1 cellular context compared by ENCODE assay signal in the genomic region with DNA sequence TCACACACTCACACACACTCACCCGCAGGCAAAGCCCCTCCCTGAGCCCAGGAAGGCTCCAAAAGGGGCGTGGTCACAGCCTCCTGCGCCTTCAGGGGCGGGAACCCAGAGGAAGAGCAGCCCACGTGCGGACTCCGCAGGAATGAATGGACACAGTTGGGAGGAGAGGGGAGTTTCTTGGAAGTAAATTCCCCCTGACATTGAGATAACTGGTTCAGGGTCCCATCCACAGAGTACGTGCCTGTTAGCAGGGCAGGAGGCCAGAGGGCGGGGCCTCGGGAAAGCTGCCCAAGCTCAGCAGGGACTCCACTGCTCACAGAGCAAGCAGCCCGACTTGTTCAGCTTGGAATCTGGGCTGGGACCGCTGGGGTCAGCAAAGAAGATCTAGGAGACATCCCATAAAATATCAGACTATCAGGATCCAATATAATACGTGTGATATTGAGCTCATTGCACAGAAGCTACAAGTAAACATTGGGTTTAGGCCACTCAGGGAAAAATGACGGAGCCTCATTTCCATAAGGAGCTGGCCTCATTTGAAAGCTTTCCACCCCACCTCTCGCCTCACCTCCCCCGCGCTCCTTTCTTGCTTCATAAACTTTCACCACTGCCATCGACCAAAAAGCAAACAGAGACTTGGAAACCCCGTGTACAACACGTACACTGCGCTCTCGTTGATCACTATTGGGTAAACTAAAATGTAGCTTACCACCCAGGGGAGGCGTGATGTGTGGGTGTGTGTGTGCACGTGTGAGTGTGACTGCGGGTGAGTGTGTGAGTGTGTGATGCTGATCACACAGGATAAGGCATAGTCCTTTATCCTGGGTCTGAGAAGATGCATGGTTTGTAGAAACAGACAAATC.
TF ChIP-seq lines count a peak whose summit lies in the region.

No MANE protein-coding gene starts in this region.

TF ChIP-seq in HepG2, 621 proteins besides CTCF, POLR2A, EP300 and RAD21 (continued from another document and continues in another):
- TF ChIP-seq SOX6 (IDR thresholded peaks at IDR 0.05) (no peak), SOX6 (CRISPR knock-in tag; IDR thresholded peaks at IDR 0.05) (peak; percentile 63), ZNF841 (CRISPR knock-in tag; IDR thresholded peaks at IDR 0.05; ENCODE audit: borderline replicate concordance) (no peak), ZKSCAN5 (CRISPR knock-in tag; IDR thresholded peaks at IDR 0.05) (peak; percentile 79; the same call in 1 of the 2 replicates), MEIS2 (CRISPR knock-in tag; IDR thresholded peaks at IDR 0.05) (no peak; the same call in 1 of the 2 replicates), RARG (CRISPR knock-in tag; IDR thresholded peaks at IDR 0.05; ENCODE audit: low read depth) (no peak), CC2D1A (CRISPR knock-in tag; IDR thresholded peaks at IDR 0.05) (no peak), ZNF598 (CRISPR knock-in tag; IDR thresholded peaks at IDR 0.05; ENCODE audit: borderline replicate concordance) (no peak), KDM5B (CRISPR knock-in tag; IDR thresholded peaks at IDR 0.05; ENCODE audit: borderline replicate concordance) (peak; percentile 63), ELK4 (CRISPR knock-in tag; IDR thresholded peaks at IDR 0.05; ENCODE audit: borderline replicate concordance) (no peak), ZFP36 (IDR thresholded peaks at IDR 0.05; ENCODE audit: borderline replicate concordance, low read depth, low read length, partially characterized antibody) (no peak), ZNF781 (CRISPR knock-in tag; IDR thresholded peaks at IDR 0.05; ENCODE audit: borderline replicate concordance, not compliant biosample characterization) (no peak), ZBTB33 (CRISPR knock-in tag; IDR thresholded peaks at IDR 0.05) (no peak), ZNF83 (CRISPR knock-in tag; IDR thresholded peaks at IDR 0.05; ENCODE audit: borderline replicate concordance) (no peak), SP140L (CRISPR knock-in tag; IDR thresholded peaks at IDR 0.05; ENCODE audit: borderline replicate concordance) (no peak), JDP2 (CRISPR knock-in tag; IDR thresholded peaks at IDR 0.05; ENCODE audit: borderline replicate concordance) (no peak), LCORL (IDR thresholded peaks at IDR 0.05) (no peak), LCORL (CRISPR knock-in tag; IDR thresholded peaks at IDR 0.05) (peak; percentile 81), TRIM24 (CRISPR knock-in tag; IDR thresholded peaks at IDR 0.05) (peak; percentile 73; the same call in 1 of the 2 replicates), ZNF839 (CRISPR knock-in tag; IDR thresholded peaks at IDR 0.05; ENCODE audit: borderline replicate concordance) (no peak), DMTF1 (CRISPR knock-in tag; IDR thresholded peaks at IDR 0.05) (no peak), IRX3 (CRISPR knock-in tag; IDR thresholded peaks at IDR 0.05; ENCODE audit: borderline replicate concordance, low read depth) (no peak), TBX2 (CRISPR knock-in tag; IDR thresholded peaks at IDR 0.05; ENCODE audit: borderline replicate concordance) (peak; percentile 86), ZNF143 (CRISPR knock-in tag; IDR thresholded peaks at IDR 0.05) (no peak), MZF1 (CRISPR knock-in tag; IDR thresholded peaks at IDR 0.05; ENCODE audit: borderline replicate concordance) (no peak), ZNF350 (CRISPR knock-in tag; IDR thresholded peaks at IDR 0.05; ENCODE audit: borderline replicate concordance, low read depth) (peak; percentile 20; the same call in 1 of the 2 replicates), ZNF292 (CRISPR knock-in tag; IDR thresholded peaks at IDR 0.05; ENCODE audit: borderline replicate concordance, low read depth) (peak; percentile 66; the same call in 1 of the 2 replicates), ZNF17 (CRISPR knock-in tag; IDR thresholded peaks at IDR 0.05) (no peak), ZNF749 (CRISPR knock-in tag; IDR thresholded peaks at IDR 0.05; ENCODE audit: borderline replicate concordance) (no peak), DMAP1 (CRISPR knock-in tag; IDR thresholded peaks at IDR 0.05) (0 out of 2 replicates have a peak, but pooled peaks have one; percentile 17), FLYWCH1 (CRISPR knock-in tag; IDR thresholded peaks at IDR 0.05) (no peak), ZNF431 (CRISPR knock-in tag; IDR thresholded peaks at IDR 0.05; ENCODE audit: borderline replicate concordance, low read depth) (peak; percentile 76), GMEB2 (CRISPR knock-in tag; IDR thresholded peaks at IDR 0.05; ENCODE audit: low read depth) (no peak), MTERF4 (CRISPR knock-in tag; IDR thresholded peaks at IDR 0.05) (no peak), IKZF4 (CRISPR knock-in tag; IDR thresholded peaks at IDR 0.05; ENCODE audit: borderline replicate concordance, low read depth, not compliant biosample characterization) (no peak), ZNF275 (CRISPR knock-in tag; IDR thresholded peaks at IDR 0.05; ENCODE audit: borderline replicate concordance) (0 out of 2 replicates have a peak, but pooled peaks have one; percentile 71), FOSL2 (CRISPR knock-in tag; IDR thresholded peaks at IDR 0.05) (peak; percentile 43), ETV6 (CRISPR knock-in tag; conservative IDR thresholded peaks at IDR 0.05) (no peak), KDM3A (CRISPR knock-in tag; IDR thresholded peaks at IDR 0.05; ENCODE audit: low read depth) (no peak)
- TF ChIP-seq, protein P1, sequence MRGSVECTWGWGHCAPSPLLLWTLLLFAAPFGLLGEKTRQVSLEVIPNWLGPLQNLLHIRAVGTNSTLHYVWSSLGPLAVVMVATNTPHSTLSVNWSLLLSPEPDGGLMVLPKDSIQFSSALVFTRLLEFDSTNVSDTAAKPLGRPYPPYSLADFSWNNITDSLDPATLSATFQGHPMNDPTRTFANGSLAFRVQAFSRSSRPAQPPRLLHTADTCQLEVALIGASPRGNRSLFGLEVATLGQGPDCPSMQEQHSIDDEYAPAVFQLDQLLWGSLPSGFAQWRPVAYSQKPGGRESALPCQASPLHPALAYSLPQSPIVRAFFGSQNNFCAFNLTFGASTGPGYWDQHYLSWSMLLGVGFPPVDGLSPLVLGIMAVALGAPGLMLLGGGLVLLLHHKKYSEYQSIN (CRISPR knock-in tag; IDR thresholded peaks at IDR 0.05; ENCODE audit: borderline replicate concordance) = no peak
- TF ChIP-seq, protein P2, sequence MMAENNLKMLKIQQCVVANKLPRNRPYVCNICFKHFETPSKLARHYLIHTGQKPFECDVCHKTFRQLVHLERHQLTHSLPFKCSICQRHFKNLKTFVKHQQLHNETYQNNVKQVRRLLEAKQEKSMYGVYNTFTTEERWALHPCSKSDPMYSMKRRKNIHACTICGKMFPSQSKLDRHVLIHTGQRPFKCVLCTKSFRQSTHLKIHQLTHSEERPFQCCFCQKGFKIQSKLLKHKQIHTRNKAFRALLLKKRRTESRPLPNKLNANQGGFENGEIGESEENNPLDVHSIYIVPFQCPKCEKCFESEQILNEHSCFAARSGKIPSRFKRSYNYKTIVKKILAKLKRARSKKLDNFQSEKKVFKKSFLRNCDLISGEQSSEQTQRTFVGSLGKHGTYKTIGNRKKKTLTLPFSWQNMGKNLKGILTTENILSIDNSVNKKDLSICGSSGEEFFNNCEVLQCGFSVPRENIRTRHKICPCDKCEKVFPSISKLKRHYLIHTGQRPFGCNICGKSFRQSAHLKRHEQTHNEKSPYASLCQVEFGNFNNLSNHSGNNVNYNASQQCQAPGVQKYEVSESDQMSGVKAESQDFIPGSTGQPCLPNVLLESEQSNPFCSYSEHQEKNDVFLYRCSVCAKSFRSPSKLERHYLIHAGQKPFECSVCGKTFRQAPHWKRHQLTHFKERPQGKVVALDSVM (CRISPR knock-in tag; IDR thresholded peaks at IDR 0.05) = no peak
- TF ChIP-seq, protein P3, sequence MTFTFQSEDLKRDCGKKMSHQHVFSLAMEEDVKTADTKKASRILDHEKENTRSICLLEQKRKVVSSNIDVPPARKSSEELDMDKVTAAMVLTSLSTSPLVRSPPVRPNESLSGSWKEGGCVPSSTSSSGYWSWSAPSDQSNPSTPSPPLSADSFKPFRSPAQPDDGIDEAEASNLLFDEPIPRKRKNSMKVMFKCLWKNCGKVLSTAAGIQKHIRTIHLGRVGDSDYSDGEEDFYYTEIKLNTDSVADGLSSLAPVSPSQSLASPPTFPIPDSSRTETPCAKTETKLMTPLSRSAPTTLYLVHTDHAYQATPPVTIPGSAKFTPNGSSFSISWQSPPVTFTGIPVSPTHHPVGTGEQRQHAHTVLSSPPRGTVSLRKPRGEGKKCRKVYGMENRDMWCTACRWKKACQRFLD (CRISPR knock-in tag; IDR thresholded peaks at IDR 0.05; ENCODE audit: borderline replicate concordance) = no peak
- TF ChIP-seq, protein P4, sequence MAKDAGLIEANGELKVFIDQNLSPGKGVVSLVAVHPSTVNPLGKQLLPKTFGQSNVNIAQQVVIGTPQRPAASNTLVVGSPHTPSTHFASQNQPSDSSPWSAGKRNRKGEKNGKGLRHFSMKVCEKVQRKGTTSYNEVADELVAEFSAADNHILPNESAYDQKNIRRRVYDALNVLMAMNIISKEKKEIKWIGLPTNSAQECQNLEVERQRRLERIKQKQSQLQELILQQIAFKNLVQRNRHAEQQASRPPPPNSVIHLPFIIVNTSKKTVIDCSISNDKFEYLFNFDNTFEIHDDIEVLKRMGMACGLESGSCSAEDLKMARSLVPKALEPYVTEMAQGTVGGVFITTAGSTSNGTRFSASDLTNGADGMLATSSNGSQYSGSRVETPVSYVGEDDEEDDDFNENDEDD (CRISPR knock-in tag; IDR thresholded peaks at IDR 0.05; ENCODE audit: borderline replicate concordance) = peak; percentile 93
- TF ChIP-seq, protein P5, sequence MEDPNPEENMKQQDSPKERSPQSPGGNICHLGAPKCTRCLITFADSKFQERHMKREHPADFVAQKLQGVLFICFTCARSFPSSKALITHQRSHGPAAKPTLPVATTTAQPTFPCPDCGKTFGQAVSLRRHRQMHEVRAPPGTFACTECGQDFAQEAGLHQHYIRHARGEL (CRISPR knock-in tag; IDR thresholded peaks at IDR 0.05) = no peak
